ENCODE assay signal across 27 cellular contexts in the genomic region with DNA sequence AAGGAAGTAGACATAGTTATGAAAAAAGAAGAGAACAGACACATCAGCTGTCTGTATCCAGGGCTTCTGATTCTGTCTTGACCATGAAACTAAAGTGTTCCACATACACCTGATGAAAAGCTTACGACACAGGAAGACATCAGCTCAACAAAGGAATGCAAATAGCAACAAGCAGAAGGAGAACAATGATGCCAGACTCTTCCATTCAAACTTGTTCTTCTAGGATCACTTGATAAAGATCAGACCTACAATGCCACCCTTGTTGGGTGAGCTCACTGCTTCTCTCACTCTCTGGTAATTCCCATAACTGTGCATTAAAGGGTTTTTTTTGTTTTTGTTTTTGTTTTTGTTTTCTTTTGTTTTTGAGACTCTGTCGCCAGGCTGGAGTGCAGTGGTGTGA.
"Had no signal": no experiment of that assay in that cellular context is flagged by ENCODE, and none has a peak within 500 bp of the region (broad histone marks: within the 10 kb centered on the region; RNA-seq: fewer than 3 reads in every experiment).

No MANE protein-coding gene starts in this region.

- H3K4me3 Mint-ChIP-seq: immature natural killer cell; naive B cell; nephron; stimulated activated memory B cell treated with anti-CD40 and anti-IgM and Interleukin-4, amounts not matched to agents 10 μg/mL and 1 μg/mL and 100 μg/mL, for 72 hours; stimulated activated naive CD8-positive, alpha-beta T cell treated with anti-CD3 and anti-CD28 coated beads, Interleukin-15, Interleukin-2, amounts not matched to agents 100 ng/mL and 50 ng/mL, for 24 hours had no signal

- H3K4me3 ChIP-seq: coronary artery, dorsolateral prefrontal cortex, gastrocnemius medialis, heart right ventricle, left lung, lower lobe of right lung, spleen, tibial artery, upper lobe of left lung, uterus had no signal

- H3K27ac ChIP-seq: coronary artery, gastrocnemius medialis, heart right ventricle, left lung, lower lobe of right lung, spleen, tibial artery, upper lobe of left lung, uterus had no signal

- H3K36me3 Mint-ChIP-seq: immature natural killer cell; naive B cell; stimulated activated memory B cell treated with anti-CD40 and anti-IgM and Interleukin-4, amounts not matched to agents 10 μg/mL and 1 μg/mL and 100 μg/mL, for 72 hours had no signal

- FAIRE-seq: endometrium, keratinocyte had no signal

- H3K9me3 Mint-ChIP-seq: immature natural killer cell; naive B cell; nephron; stimulated activated memory B cell treated with anti-CD40 and anti-IgM and Interleukin-4, amounts not matched to agents 10 μg/mL and 1 μg/mL and 100 μg/mL, for 72 hours; stimulated activated naive CD8-positive, alpha-beta T cell treated with anti-CD3 and anti-CD28 coated beads, Interleukin-15, Interleukin-2, amounts not matched to agents 100 ng/mL and 50 ng/mL, for 24 hours had no signal

- H3K4me1 ChIP-seq: gastrocnemius medialis, uterus had no signal

- ATAC-seq: esophagus mucosa; gastrocnemius medialis; heart right ventricle; left lung; lower lobe of right lung; sciatic nerve; stimulated activated memory B cell treated with anti-CD40 and anti-IgM and Interleukin-4, amounts not matched to agents 10 μg/mL and 1 μg/mL and 100 μg/mL, for 72 hours had no signal

- H3K4me1 Mint-ChIP-seq: naive B cell; stimulated activated memory B cell treated with anti-CD40 and anti-IgM and Interleukin-4, amounts not matched to agents 10 μg/mL and 1 μg/mL and 100 μg/mL, for 72 hours had no signal

- H3K36me3 ChIP-seq: gastrocnemius medialis, heart right ventricle, left lung, lower lobe of right lung, spleen, tibial artery, upper lobe of left lung, uterus had no signal

- H3K27me3 ChIP-seq: gastrocnemius medialis, tibial artery, upper lobe of left lung, uterus had no signal

- DNase-seq: dorsolateral prefrontal cortex; effector CD8-positive, alpha-beta T cell; gastrocnemius medialis; heart right ventricle; hypothalamus; immature natural killer cell; left lung; lower lobe of right lung; mesenchymal stem cell; naive B cell; occipital lobe; posterior cingulate gyrus; spleen; stimulated activated CD4-positive, alpha-beta T cell treated with anti-CD3 and anti-CD28 coated beads, Interleukin-15, amount 100 ng/mL, for 24 hours; stimulated activated CD4-positive, alpha-beta T cell treated with anti-CD3 and anti-CD28 coated beads, Interleukin-1b, Interleukin-23, amount 100 ng/mL, for 48 hours; stimulated activated CD4-positive, alpha-beta T cell treated with anti-CD3 and anti-CD28 coated beads, Interleukin-4, amount 100 ng/mL, for 24 hours; tibial artery; uterus had no signal

- H3K9me3 ChIP-seq: gastrocnemius medialis, heart right ventricle, left lung, lower lobe of right lung, spleen, tibial artery, upper lobe of left lung, uterus had no signal

- H3K27ac Mint-ChIP-seq: naive B cell; stimulated activated memory B cell treated with anti-CD40 and anti-IgM and Interleukin-4, amounts not matched to agents 10 μg/mL and 1 μg/mL and 100 μg/mL, for 72 hours; stimulated activated naive CD8-positive, alpha-beta T cell treated with anti-CD3 and anti-CD28 coated beads, Interleukin-15, Interleukin-2, amounts not matched to agents 100 ng/mL and 50 ng/mL, for 24 hours had no signal
